ENCODE assay signal across 9 cellular contexts in genomic region chr7:112084506-112084905, GRCh38.
A peak's percentile ranks its signal among the peaks of the same experiment; 100 is the strongest.
DNase-seq lines count a peak whose midpoint lies in the region; ATAC-seq and TF ChIP-seq lines count a peak whose summit lies in the region.
"Had no signal": no experiment of that assay in that cellular context is flagged by ENCODE, and none has a peak within 500 bp of the region (broad histone marks: within the 10 kb centered on the region; RNA-seq: fewer than 3 reads in every experiment).

No MANE protein-coding gene starts in this region.

- H3K27me3 Mint-ChIP-seq in mesothelial cell of epicardium (ENCODE audit: low read depth) = no peaks in the 10 kb centered on the region

- H3K36me3 ChIP-seq in BE2C = no peaks in the 10 kb centered on the region

- in situ Hi-C loops in Caki2 (cut with HindIII; ENCODE audit: low pct_unique_long_range_greater_than_20kb, low sequenced_read_pairs) = loop anchor here (25.0 kb wide), 1 partner anchor 328 kb away; no protein-coding TSS in a partner anchor

- ATAC-seq in GM21529 (IDR thresholded peaks at IDR 0.05; ENCODE audit: unreplicated experiment) (peak; percentile 57), HG03575 (IDR thresholded peaks at IDR 0.05; ENCODE audit: extremely low read depth, insufficient number of reproducible peaks, low FRiP score, unreplicated experiment) (peak; percentile 33)

- H3K27me3 ChIP-seq in layer of hippocampus (ENCODE audit: control insufficient read depth, insufficient read depth, low read length) (no peaks in the 10 kb centered on the region), BE2C (no peaks in the 10 kb centered on the region)

- TF ChIP-seq CTCF in mesothelial cell of epicardium (IDR thresholded peaks at IDR 0.05; ENCODE audit: unreplicated experiment) (no peak), BE2C (IDR thresholded peaks at IDR 0.05; ENCODE audit: low read depth, low read length) (no peak)

- no peak overlapping the region for H3K4me3 ChIP-seq in BE2C (ENCODE audit: low read depth, low read length)

- H3K4me1 ChIP-seq in BE2C = peaks cover 5% of the 10 kb centered on the region

- H3K9me3 ChIP-seq in BE2C = peaks cover 3% of the 10 kb centered on the region

- H3K4me1 Mint-ChIP-seq in mesothelial cell of epicardium = peaks cover 19% of the 10 kb centered on the region

- no peak overlapping the region for H3K27ac Mint-ChIP-seq in mesothelial cell of epicardium

- H3K27ac ChIP-seq in layer of hippocampus (ENCODE audit: low read depth, low read length) = peak overlapping the region; percentile 36

- no peaks in the 10 kb centered on the region for H3K9me3 Mint-ChIP-seq in mesothelial cell of epicardium

- H3K4me3 Mint-ChIP-seq in mesothelial cell of epicardium = no peak overlapping the region

- no peaks in the 10 kb centered on the region for H3K36me3 Mint-ChIP-seq in mesothelial cell of epicardium

- peak; percentile 60 for DNase-seq in Caki2 (ENCODE audit: low read depth)
- no peak for DNase-seq in mesothelial cell of epicardium (ENCODE audit: low spot score in 2 of 2, unreplicated experiment in 2 of 2)
- no peak for DNase-seq in BE2C
- DNase-seq in NCI-H1417 (lab: John Stamatoyannopoulos, UW) = no peak
- DNase-seq in NCI-H1092 treated with DMSO at 0.1 percent for 48 hours (lab: John Stamatoyannopoulos, UW) = no peak
- DNase-seq: stimulated activated CD4-positive, alpha-beta T cell treated with anti-CD3 and anti-CD28 coated beads, Interleukin-4, amount 100 ng/mL, for 24 hours had no signal
